Comparison of ENCODE assay signal across 8 cellular contexts in genomic region chr17:51371732-51372151, GRCh38.
DNase-seq lines count a peak whose midpoint lies in the region; ATAC-seq, FAIRE-seq and TF ChIP-seq lines count a peak whose summit lies in the region.

No MANE protein-coding gene starts in this region.

- TF ChIP-seq CTCF in D721Med (IDR thresholded peaks at IDR 0.05; ENCODE audit: insufficient read depth, missing control alignments) (peak; percentile 90), gastroesophageal sphincter (IDR thresholded peaks at IDR 0.05) (peak; percentile 5 to 61 (median 36)), coronary artery (IDR thresholded peaks at IDR 0.05) (no peak)

- no peak for TF ChIP-seq EP300 in gastroesophageal sphincter (IDR thresholded peaks at IDR 0.05)

- no peaks in the 10 kb centered on the region for H3K36me3 ChIP-seq in gastroesophageal sphincter

- H3K4me3 ChIP-seq in gastroesophageal sphincter (no peak overlapping the region), coronary artery (no peak overlapping the region)

- no peak for TF ChIP-seq POLR2A in gastroesophageal sphincter (IDR thresholded peaks at IDR 0.05)

- H3K4me1 ChIP-seq in gastroesophageal sphincter = no peaks in the 10 kb centered on the region

- intact Hi-C loops in activated T-helper 2 cell treated with anti-CD3 and anti-CD28 coated beads, Interferon-gamma antibody, Interleukin-2, Interleukin-4, amounts not matched to agents 10 μg/mL and 5 μg/mL and 100 μg/mL, durations not matched to agents 14 hours and 24 hours and 36 hours (cut with micrococcal nuclease) = loop anchor here (5.0 kb wide), 1 partner anchor 166 kb away; no protein-coding TSS in a partner anchor

- H3K27ac Mint-ChIP-seq in activated T-helper 2 cell treated with anti-CD3 and anti-CD28 coated beads, Interferon-gamma antibody, Interleukin-2, Interleukin-4, amounts not matched to agents 10 μg/mL and 5 μg/mL and 100 μg/mL, durations not matched to agents 14 hours and 24 hours and 36 hours = no peak overlapping the region

- H3K4me3 Mint-ChIP-seq in activated T-helper 2 cell treated with anti-CD3 and anti-CD28 coated beads, Interferon-gamma antibody, Interleukin-2, Interleukin-4, amounts not matched to agents 10 μg/mL and 5 μg/mL and 100 μg/mL, durations not matched to agents 14 hours and 24 hours and 36 hours (ENCODE audit: low read depth) = no peak overlapping the region

- peak; percentile 29 for FAIRE-seq in D721Med (lab: Jason Lieb, UNC)

- H3K9me3 Mint-ChIP-seq in activated T-helper 2 cell treated with anti-CD3 and anti-CD28 coated beads, Interferon-gamma antibody, Interleukin-2, Interleukin-4, amounts not matched to agents 10 μg/mL and 5 μg/mL and 100 μg/mL, durations not matched to agents 14 hours and 24 hours and 36 hours = no peaks in the 10 kb centered on the region

- H3K27me3 ChIP-seq in gastroesophageal sphincter = no peaks in the 10 kb centered on the region

- H3K9me3 ChIP-seq in gastroesophageal sphincter = no peaks in the 10 kb centered on the region

- H3K36me3 Mint-ChIP-seq in activated T-helper 2 cell treated with anti-CD3 and anti-CD28 coated beads, Interferon-gamma antibody, Interleukin-2, Interleukin-4, amounts not matched to agents 10 μg/mL and 5 μg/mL and 100 μg/mL, durations not matched to agents 14 hours and 24 hours and 36 hours (ENCODE audit: low read depth) = no peaks in the 10 kb centered on the region

- H3K4me1 Mint-ChIP-seq in activated T-helper 2 cell treated with anti-CD3 and anti-CD28 coated beads, Interferon-gamma antibody, Interleukin-2, Interleukin-4, amounts not matched to agents 10 μg/mL and 5 μg/mL and 100 μg/mL, durations not matched to agents 14 hours and 24 hours and 36 hours (ENCODE audit: low read depth) = no peaks in the 10 kb centered on the region

- WGBS in gastroesophageal sphincter (ENCODE audit: low coverage in 1 of 2), 2 donors = 17 to 67% methylated on average over 1 to 4 of the region's 5 CpGs

- peak; percentile 36 for DNase-seq in D721Med (ENCODE audit: insufficient read length, low spot score)
- DNase-seq in NCI-H82 (lab: John Stamatoyannopoulos, UW) = peak; percentile 88
- peak; percentile 14 for DNase-seq in activated T-helper 2 cell treated with anti-CD3 and anti-CD28 coated beads, Interferon-gamma antibody, Interleukin-2, Interleukin-4, amounts not matched to agents 10 μg/mL and 5 μg/mL and 100 μg/mL, durations not matched to agents 14 hours and 24 hours and 36 hours (ENCODE audit: low spot score)
- DNase-seq in pons (ENCODE audit: low spot score) = peak; percentile 100
- no peak for DNase-seq in coronary artery (ENCODE audit: low spot score)

- no peak overlapping the region for H3K27ac ChIP-seq in gastroesophageal sphincter
- no peak overlapping the region for H3K27ac ChIP-seq in coronary artery

- peaks cover 5% of the 10 kb centered on the region for H3K27me3 Mint-ChIP-seq in activated T-helper 2 cell treated with anti-CD3 and anti-CD28 coated beads, Interferon-gamma antibody, Interleukin-2, Interleukin-4, amounts not matched to agents 10 μg/mL and 5 μg/mL and 100 μg/mL, durations not matched to agents 14 hours and 24 hours and 36 hours (ENCODE audit: low read depth)

- ATAC-seq in HG03103 (IDR thresholded peaks at IDR 0.05; ENCODE audit: low read depth, unreplicated experiment) = peak; percentile 61
- ATAC-seq in gastroesophageal sphincter = peak; percentile 31
- no peak for ATAC-seq in HG03108 (IDR thresholded peaks at IDR 0.05; ENCODE audit: unreplicated experiment)
